In genomic region chr13:27806744-27807387, GRCh38 we compare ENCODE assay signal across 22 cellular contexts. TPM values are rescaled to one million over a fixed set of nuclear protein-coding genes. Genes with fewer than 3 reads are reported as not detected.
DNase-seq lines count a peak whose midpoint lies in the region; ATAC-seq, FAIRE-seq and TF ChIP-seq lines count a peak whose summit lies in the region.
"Had no signal": no experiment of that assay in that cellular context is flagged by ENCODE, and none has a peak within 500 bp of the region (broad histone marks: within the 10 kb centered on the region; RNA-seq: fewer than 3 reads in every experiment).

No MANE protein-coding gene starts in this region.

- peak; percentile 57 for DNase-seq in ELF-1 (ENCODE audit: low read depth, low spot score)
- no peak for DNase-seq in H1 (ENCODE audit: low read depth in 1 of 2, low spot score in 2 of 2)
- no peak for DNase-seq in mucosa of descending colon
- DNase-seq in mucosa of gallbladder (ENCODE audit: low spot score), result no peak
- no peak for DNase-seq in GM19240 (ENCODE audit: insufficient read length, low spot score)
- DNase-seq: AML-193; Caco-2; CD4-positive, alpha-beta T cell; GDM1; HFFc6 had no signal

- no peak for TF ChIP-seq RAD21 in H1 (IDR thresholded peaks at IDR 0.05 in 1 of 2, conservative IDR thresholded peaks at IDR 0.05 in 1 of 2; ENCODE audit: low read depth in 2 of 2, low read length in 2 of 2)

- peak; percentile 97 for FAIRE-seq in H1 (lab: Jason Lieb, UNC)
- FAIRE-seq: A549, D721Med, GM12892, GM18507 had no signal

- H3K79me1 ChIP-seq in H1 (ENCODE audit: low read depth, low read length), result no peaks in the 10 kb centered on the region

- TF ChIP-seq CTCF in H1 (IDR thresholded peaks at IDR 0.05; ENCODE audit: control extremely low read depth in 1 of 3, insufficient read depth in 1 of 3, low read depth in 1 of 3, low read length in 3 of 3), result no peak
- no peak for TF ChIP-seq CTCF in mucosa of descending colon (IDR thresholded peaks at IDR 0.05)

- H3K27ac ChIP-seq in HUES48 (ENCODE audit: low read depth, low read length) (peak overlapping the region; percentile 82), H1 (ENCODE audit: low read depth, low read length) (peak overlapping the region; percentile 33; the same call in 1 of the 2 replicates), iPS-20b (ENCODE audit: low read length) (no peak overlapping the region)
- H3K27ac ChIP-seq: 22Rv1, A549, C4-2B had no signal

- peak overlapping the region; percentile 78; the same call in 1 of the 2 replicates for H4K8ac ChIP-seq in H1 (ENCODE audit: extremely low read depth, insufficient read depth, low read length)

- CTCF ChIA-PET in H1 (lab: Charles Lee; ENCODE audit: partially characterized antibody), result interaction anchor here (0.8 to 23.4 kb wide), 12 partner anchors 10 to 444 kb away, joined by 3 to 345 read pairs (median 5); no protein-coding TSS in a partner anchor

- H3K4me1 ChIP-seq in HUES48 (ENCODE audit: control insufficient read depth, insufficient read depth, low read length) (peaks cover 19% of the 10 kb centered on the region), H1 (replicated peaks in 1 of 4; ENCODE audit: control insufficient read depth in 3 of 4, insufficient read depth in 4 of 4, low read length in 3 of 4) (peaks cover 5 to 14% (median 10%) of the 10 kb centered on the region in 4 experiments), iPS-20b (ENCODE audit: insufficient read depth, low read length) (peaks cover 19% of the 10 kb centered on the region), mucosa of descending colon (ENCODE audit: low read depth) (no peaks in the 10 kb centered on the region)
- H3K4me1 ChIP-seq: A549, Caco-2 had no signal

- H3K36me3 ChIP-seq in HUES48 (ENCODE audit: control insufficient read depth, insufficient read depth, low read length), result no peaks in the 10 kb centered on the region
- H3K36me3 ChIP-seq in H1 (ENCODE audit: control insufficient read depth in 2 of 4, insufficient read depth in 4 of 4, low read length in 3 of 4), result no peaks in the 10 kb centered on the region
- no peaks in the 10 kb centered on the region for H3K36me3 ChIP-seq in iPS-20b (ENCODE audit: insufficient read depth, low read depth, low read length)
- H3K36me3 ChIP-seq in mucosa of descending colon (ENCODE audit: low read depth), result no peaks in the 10 kb centered on the region

- H2BK5ac ChIP-seq in H1 (ENCODE audit: low read depth, low read length), result peak overlapping the region; percentile 68

- H2BK15ac ChIP-seq in H1 (ENCODE audit: low read length), result no peak overlapping the region; the same call in 1 of the 2 replicates

- H3K14ac ChIP-seq in H1 (ENCODE audit: insufficient read length), result no peak overlapping the region

- peak overlapping the region; percentile 1 for H2BK120ac ChIP-seq in H1 (replicated peaks; ENCODE audit: low read depth, low read length)

- intact Hi-C loops in mucosa of descending colon (cut with DNase I, micrococcal nuclease), result no loop called here

- WGBS in H1 (ENCODE audit: extremely low coverage in 1 of 2, insufficient coverage in 1 of 2, insufficient read length in 1 of 2, insufficient replicate concordance in 2 of 2, low coverage in 1 of 2, low lambda C conversion rate in 2 of 2, missing lambda C conversion rate in 1 of 2), 2 experiments, result 28% methylated on average over 8 of the region's 8 CpGs; no CpG with 5 or more reads in 1 of the 2 experiments

- peak overlapping the region; percentile 93; the same call in 1 of the 2 replicates for H3K18ac ChIP-seq in H1 (ENCODE audit: extremely low read depth, low read length)

- peaks cover 56% of the 10 kb centered on the region for H3K27me3 ChIP-seq in HUES48 (ENCODE audit: control insufficient read depth, insufficient read depth, low read length)
- H3K27me3 ChIP-seq in H1 (replicated peaks in 1 of 4; ENCODE audit: control insufficient read depth in 3 of 4, extremely low read depth in 1 of 4, insufficient read depth in 3 of 4, low read length in 3 of 4), result peaks cover 0 to 29% (median 8%) of the 10 kb centered on the region in 4 experiments; a peak in 5 of 7 replicates
- peaks cover 80% of the 10 kb centered on the region for H3K27me3 ChIP-seq in iPS-20b (ENCODE audit: insufficient read depth, low read length)

- H3K9me3 ChIP-seq in HUES48 (ENCODE audit: control insufficient read depth, insufficient read depth, low read length) (no peaks in the 10 kb centered on the region), H1 (ENCODE audit: insufficient read depth in 2 of 2, low read depth in 1 of 2, low read length in 1 of 2) (no peaks in the 10 kb centered on the region), iPS-20b (ENCODE audit: insufficient read depth, low read depth, low read length) (no peaks in the 10 kb centered on the region), mucosa of descending colon (no peaks in the 10 kb centered on the region)
- H3K9me3 ChIP-seq: A549, Caco-2 had no signal

- no peaks in the 10 kb centered on the region for H4K20me1 ChIP-seq in H1 (replicated peaks in 1 of 2; ENCODE audit: control insufficient read depth in 1 of 2, insufficient read depth in 2 of 2, low read length in 2 of 2)

- no peak for TF ChIP-seq EP300 in H1 (IDR thresholded peaks at IDR 0.05; ENCODE audit: borderline replicate concordance in 1 of 2, low read depth in 2 of 2, low read length in 2 of 2)

- H3K4me2 ChIP-seq in H1 (ENCODE audit: insufficient read depth in 1 of 2, low read depth in 2 of 2, low read length in 2 of 2), result peak overlapping the region; percentile 37 to 48
- H3K4me2 ChIP-seq: A549 had no signal

- peak overlapping the region; percentile 85 for H4K91ac ChIP-seq in H1 (replicated peaks; ENCODE audit: insufficient read length, low read length)

- no peak overlapping the region for H3K56ac ChIP-seq in H1 (replicated peaks; ENCODE audit: insufficient read length, low read depth, low read length)

- H3K9ac ChIP-seq in HUES48 (ENCODE audit: low read depth, low read length), result peak overlapping the region; percentile 33; the same call in 1 of the 2 replicates
- no peak overlapping the region for H3K9ac ChIP-seq in H1 (replicated peaks in 1 of 4; ENCODE audit: extremely low read depth in 1 of 4, low read depth in 3 of 4, low read length in 3 of 4)
- H3K9ac ChIP-seq in iPS-20b (ENCODE audit: low read depth, low read length), result peak overlapping the region; percentile 7; the same call in 1 of the 2 replicates

- TF ChIP-seq POLR2A in H1 (IDR thresholded peaks at IDR 0.05; ENCODE audit: control extremely low read depth in 1 of 2, low read depth in 2 of 2, low read length in 2 of 2), result no peak

- H3K4me3 ChIP-seq in HUES48 (ENCODE audit: low read depth, low read length) (peak overlapping the region; percentile 33; the same call in 1 of the 2 replicates), H1 (ENCODE audit: extremely low read depth in 1 of 4, insufficient read depth in 2 of 4, low read depth in 3 of 4, low read length in 4 of 4) (no peak overlapping the region; a peak in 1 of 8 replicates), iPS-20b (ENCODE audit: low read length) (peak overlapping the region; percentile 41), mucosa of descending colon (no peak overlapping the region)
- H3K4me3 ChIP-seq: A549 had no signal

- H2BK20ac ChIP-seq in H1 (ENCODE audit: low read length), result peak overlapping the region; percentile 98

- H2BK12ac ChIP-seq in H1 (ENCODE audit: low read depth, low read length), result peak overlapping the region; percentile 88

- H3K23me2 ChIP-seq in H1 (ENCODE audit: low read depth, low read length), result no peaks in the 10 kb centered on the region

- H3K79me2 ChIP-seq in H1 (ENCODE audit: control insufficient read depth in 1 of 2, insufficient read depth in 2 of 2, low read length in 2 of 2), result no peaks in the 10 kb centered on the region

- H4K5ac ChIP-seq in H1 (ENCODE audit: insufficient read length, low read depth, low read length), result peak overlapping the region; percentile 60

- ATAC-seq in HG02981 (IDR thresholded peaks at IDR 0.05; ENCODE audit: unreplicated experiment) (no peak), mucosa of descending colon (no peak)
- ATAC-seq: A549, HCT116 had no signal

- H2AFZ ChIP-seq in H1 (ENCODE audit: low read length), result peak overlapping the region; percentile 3; the same call in 1 of the 2 replicates

- H2AK5ac ChIP-seq in H1 (ENCODE audit: low read depth, low read length), result peak overlapping the region; percentile 86; the same call in 1 of the 2 replicates

- H3K4ac ChIP-seq in H1 (replicated peaks; ENCODE audit: insufficient read length, low read depth, low read length), result no peak overlapping the region

- no peak overlapping the region for H3K23ac ChIP-seq in H1 (ENCODE audit: insufficient read length)

- POLR2A ChIA-PET in H1 (lab: Charles Lee; ENCODE audit: partially characterized antibody), result interaction anchor here (0.8 to 2.1 kb wide), 2 partner anchors 10 to 14 kb away, joined by 3 to 7 read pairs; no protein-coding TSS in a partner anchor

TF ChIP-seq in H1, 55 proteins besides CTCF, POLR2A, EP300 and RAD21:
- TF ChIP-seq, protein P1, sequence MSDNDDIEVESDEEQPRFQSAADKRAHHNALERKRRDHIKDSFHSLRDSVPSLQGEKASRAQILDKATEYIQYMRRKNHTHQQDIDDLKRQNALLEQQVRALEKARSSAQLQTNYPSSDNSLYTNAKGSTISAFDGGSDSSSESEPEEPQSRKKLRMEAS (IDR thresholded peaks at IDR 0.05), result peak; percentile 50
- peak; percentile 37 for TF ChIP-seq EZH2 (IDR thresholded peaks at IDR 0.05; ENCODE audit: low read depth, low read length, severe bottlenecking)
- TF ChIP-seq, protein P2, sequence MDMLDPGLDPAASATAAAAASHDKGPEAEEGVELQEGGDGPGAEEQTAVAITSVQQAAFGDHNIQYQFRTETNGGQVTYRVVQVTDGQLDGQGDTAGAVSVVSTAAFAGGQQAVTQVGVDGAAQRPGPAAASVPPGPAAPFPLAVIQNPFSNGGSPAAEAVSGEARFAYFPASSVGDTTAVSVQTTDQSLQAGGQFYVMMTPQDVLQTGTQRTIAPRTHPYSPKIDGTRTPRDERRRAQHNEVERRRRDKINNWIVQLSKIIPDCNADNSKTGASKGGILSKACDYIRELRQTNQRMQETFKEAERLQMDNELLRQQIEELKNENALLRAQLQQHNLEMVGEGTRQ (IDR thresholded peaks at IDR 0.05; ENCODE audit: low read length), result no peak
TF ChIP-seq in H1: peak in this region for 2.

RNA-seq across cellular contexts. Expression of gene GSX1, which starts 14.6 kb away (rescaled TPM):
- not detected in 2 replicates for total RNA-seq in H1 (2021; fragmentation: NEBNext Ultra II Directional; extraction: Animal tissue kit (Norgen Biotek cat#: 25700))
- 0.08 TPM in 1 of 2 replicates, not detected in the other for polyA plus RNA-seq in H1 (2011; rRNA removed)
- not detected for polyA plus RNA-seq in H1 (2011; cell fraction: cytosol; rRNA removed)
- not detected for polyA plus RNA-seq in H1 (2011; cell fraction: nucleus; rRNA removed)
- polyA plus RNA-seq in H1 (2012, experiment 1 of 2), result not detected in 4 replicates
- polyA plus RNA-seq in H1 (2012, experiment 2 of 2), result not detected
- not detected for polyA plus RNA-seq in H1 (2013, experiment 1 of 2)
- not detected for polyA plus RNA-seq in H1 (2013, experiment 2 of 2)
- polyA minus RNA-seq in H1 (2011; rRNA and poly(A)+ RNA removed), result not detected in 2 replicates
- polyA minus RNA-seq in H1 (2011; cell fraction: cytosol; rRNA and poly(A)+ RNA removed), result not detected
- polyA minus RNA-seq in H1 (2011; cell fraction: nucleus; rRNA and poly(A)+ RNA removed), result not detected
- total RNA-seq in mucosa of descending colon, result not detected
- total RNA-seq in mucosa of gallbladder, result not detected
- total RNA-seq: Caco-2; CD4-positive, alpha-beta T cell; H4; HFFc6 had no signal
- polyA plus RNA-seq: A549, BJ had no signal

Comparison
In these comparisons a context has a peak if more than half of its experiments do, and no peak if none do; other contexts are left out.
1. H3K4me3 ChIP-seq: peak in HUES48 (single experiment) and iPS-20b (single experiment); none in H1 (0 of 4) and mucosa of descending colon (single experiment).
2. H3K9ac ChIP-seq: peak in HUES48 (single experiment) and iPS-20b (single experiment); none in H1 (0 of 4).